10 cellular contexts compared by ENCODE assay signal in genomic region chr7:137985253-137985896, GRCh38. TPM values are rescaled to one million over a fixed set of nuclear protein-coding genes. Genes with fewer than 3 reads are reported as not detected.
A peak's percentile ranks its signal among the peaks of the same experiment; 100 is the strongest.
DNase-seq lines count a peak whose midpoint lies in the region; ATAC-seq and TF ChIP-seq lines count a peak whose summit lies in the region.
"Had no signal": no experiment of that assay in that cellular context is flagged by ENCODE, and none has a peak within 500 bp of the region (broad histone marks: within the 10 kb centered on the region; RNA-seq: fewer than 3 reads in every experiment).

No MANE protein-coding gene starts in this region.

- CTCF ChIA-PET in activated CD8-positive, alpha-beta T cell treated with anti-CD3 and anti-CD28 coated beads for 36 hours (lab: Charles Lee) = no interaction called here

- intact Hi-C loops in left lung (cut with DNase I) = no loop called here
- intact Hi-C loops in activated CD8-positive, alpha-beta T cell treated with anti-CD3 and anti-CD28 coated beads for 36 hours (cut with micrococcal nuclease) = no loop called here

- no peaks in the 10 kb centered on the region for H3K27me3 ChIP-seq in left lung

- H3K27me3 Mint-ChIP-seq in activated CD8-positive, alpha-beta T cell treated with anti-CD3 and anti-CD28 coated beads for 36 hours = no peaks in the 10 kb centered on the region

- peaks cover 41% of the 10 kb centered on the region in 2 donors for H3K4me1 ChIP-seq in left lung

- no peak overlapping the region for H3K27ac ChIP-seq in left lung

- no peak overlapping the region for H3K4me3 Mint-ChIP-seq in activated CD8-positive, alpha-beta T cell treated with anti-CD3 and anti-CD28 coated beads for 36 hours

- H3K36me3 Mint-ChIP-seq in activated CD8-positive, alpha-beta T cell treated with anti-CD3 and anti-CD28 coated beads for 36 hours (ENCODE audit: low read depth) = peaks cover 27% of the 10 kb centered on the region

- ATAC-seq in GM21423 (IDR thresholded peaks at IDR 0.05; ENCODE audit: unreplicated experiment) (peak; percentile 48), HG03354 (IDR thresholded peaks at IDR 0.05; ENCODE audit: poor library complexity, severe bottlenecking, unreplicated experiment) (peak; percentile 65), left lung (peak; percentile 5)
- ATAC-seq in activated CD8-positive, alpha-beta T cell treated with anti-CD3 and anti-CD28 coated beads for 36 hours = no peak

- DNase-seq in GM13977 (ENCODE audit: low spot score) (peak; percentile 55), left lung (no peak), HCEC 1CT (no peak), NCI-H1048 (lab: John Stamatoyannopoulos, UW) (no peak)
- DNase-seq in stimulated activated CD4-positive, alpha-beta T cell treated with anti-CD3 and anti-CD28 coated beads, Interleukin-4, amount 100 ng/mL, for 4 hours = no peak
- no peak for DNase-seq in activated CD8-positive, alpha-beta T cell treated with anti-CD3 and anti-CD28 coated beads for 36 hours
- DNase-seq: DMS53; stimulated activated naive CD4-positive, alpha-beta T cell treated with Interleukin-2 at 50 U/mL for 16 hours had no signal

- in situ Hi-C loops in GM13977 (cut with MboI; ENCODE audit: low pct_unique_long_range_greater_than_20kb, low sequenced_read_pairs, unreplicated experiment) = no loop called here

- no peak overlapping the region for H3K27ac Mint-ChIP-seq in activated CD8-positive, alpha-beta T cell treated with anti-CD3 and anti-CD28 coated beads for 36 hours

- POLR2A ChIA-PET in activated CD8-positive, alpha-beta T cell treated with anti-CD3 and anti-CD28 coated beads for 36 hours (lab: Charles Lee) = interaction anchor here (1.4 kb wide), 1 partner anchor 14 kb away, joined by 5 read pairs; no protein-coding TSS in a partner anchor

- TF ChIP-seq CTCF in GM13977 (IDR thresholded peaks at IDR 0.05; ENCODE audit: extremely low read depth, insufficient read depth, missing control alignments) = no peak
- TF ChIP-seq CTCF in left lung (IDR thresholded peaks at IDR 0.05) = no peak
- no peak for TF ChIP-seq CTCF in activated CD8-positive, alpha-beta T cell treated with anti-CD3 and anti-CD28 coated beads for 36 hours (IDR thresholded peaks at IDR 0.05)

- H3K9me3 ChIP-seq in left lung = peaks cover 0 to 10% of the 10 kb centered on the region in 2 donors

- peaks cover 0 to 7% of the 10 kb centered on the region in 2 donors for H3K36me3 ChIP-seq in left lung

- H3K4me3 ChIP-seq in left lung = no peak overlapping the region

- no peaks in the 10 kb centered on the region for H3K4me1 Mint-ChIP-seq in activated CD8-positive, alpha-beta T cell treated with anti-CD3 and anti-CD28 coated beads for 36 hours (ENCODE audit: low read depth)

- peaks cover 10% of the 10 kb centered on the region for H3K9me3 Mint-ChIP-seq in activated CD8-positive, alpha-beta T cell treated with anti-CD3 and anti-CD28 coated beads for 36 hours

RNA-seq across cellular contexts. Expression of gene CREB3L2, which starts 16.5 kb away (rescaled TPM):
- total RNA-seq in left lung = 10 to 100 TPM; 57.9 to 60.8 TPM
- total RNA-seq in activated CD8-positive, alpha-beta T cell treated with anti-CD3 and anti-CD28 coated beads for 36 hours = 10 to 100 TPM; 21.0 to 24.4 TPM
